ENCODE assay signal across 1 cellular context in genomic region chr17:75086496-75087181, GRCh38.
A peak's percentile ranks its signal among the peaks of the same experiment; 100 is the strongest.
TF ChIP-seq lines count a peak whose summit lies in the region.

No MANE protein-coding gene starts in this region.

TF ChIP-seq in HepG2, 621 proteins besides CTCF, POLR2A, EP300 and RAD21 (continued from another document and continues in another):
- no peak; the same call in 1 of the 2 replicates for TF ChIP-seq ZNF598 (CRISPR knock-in tag; IDR thresholded peaks at IDR 0.05; ENCODE audit: borderline replicate concordance)
- no peak for TF ChIP-seq MBD4 (IDR thresholded peaks at IDR 0.05; ENCODE audit: borderline replicate concordance, low read length)
- TF ChIP-seq THAP8 (CRISPR knock-in tag; IDR thresholded peaks at IDR 0.05; ENCODE audit: borderline replicate concordance): 0 out of 2 replicates have a peak, but pooled peaks have one; percentile 24
- peak; percentile 62; the same call in 1 of the 2 replicates for TF ChIP-seq CEBPB (IDR thresholded peaks at IDR 0.05; ENCODE audit: borderline replicate concordance, low read depth, low read length)
- TF ChIP-seq DZIP1 (CRISPR knock-in tag; IDR thresholded peaks at IDR 0.05): no peak
- peak; percentile 47; the same call in 1 of the 2 replicates for TF ChIP-seq HOXA5 (CRISPR knock-in tag; IDR thresholded peaks at IDR 0.05)
- TF ChIP-seq NKX3-1 (CRISPR knock-in tag; IDR thresholded peaks at IDR 0.05): peak; percentile 55; the same call in 1 of the 2 replicates
- peak; percentile 58; the same call in 1 of the 2 replicates for TF ChIP-seq MEF2D (CRISPR knock-in tag; IDR thresholded peaks at IDR 0.05)
- TF ChIP-seq ZNF556 (CRISPR knock-in tag; IDR thresholded peaks at IDR 0.05; ENCODE audit: borderline replicate concordance): no peak
- no peak for TF ChIP-seq RFX1 (IDR thresholded peaks at IDR 0.05)
- TF ChIP-seq ZBTB33 (CRISPR knock-in tag; IDR thresholded peaks at IDR 0.05): 0 out of 2 replicates have a peak, but pooled peaks have one; percentile 6
- TF ChIP-seq SRY (CRISPR knock-in tag; IDR thresholded peaks at IDR 0.05): no peak; the same call in 1 of the 2 replicates
- no peak for TF ChIP-seq ZBTB44 (CRISPR knock-in tag; IDR thresholded peaks at IDR 0.05)
- TF ChIP-seq MAFG (CRISPR knock-in tag; IDR thresholded peaks at IDR 0.05): no peak
- TF ChIP-seq MAZ (IDR thresholded peaks at IDR 0.05; ENCODE audit: borderline replicate concordance, low read depth, low read length): no peak
- TF ChIP-seq MAZ (CRISPR knock-in tag; IDR thresholded peaks at IDR 0.05; ENCODE audit: low read depth): peak; percentile 68; the same call in 1 of the 2 replicates
- TF ChIP-seq ZMYM3 (CRISPR knock-in tag; IDR thresholded peaks at IDR 0.05): peak; percentile 66
- no peak for TF ChIP-seq DDIT3 (CRISPR knock-in tag; IDR thresholded peaks at IDR 0.05)
- TF ChIP-seq GTF3A (CRISPR knock-in tag; conservative IDR thresholded peaks at IDR 0.05): 0 out of 2 replicates have a peak, but pooled peaks have one; percentile 90
- no peak; the same call in 1 of the 2 replicates for TF ChIP-seq KLF6 (CRISPR knock-in tag; IDR thresholded peaks at IDR 0.05)
- TF ChIP-seq FOSL2 (CRISPR knock-in tag; IDR thresholded peaks at IDR 0.05): peak; percentile 49; the same call in 1 of the 2 replicates
- peak; percentile 39 for TF ChIP-seq XRCC5 (optimal IDR thresholded peaks at IDR 0.05; ENCODE audit: low read length)
- TF ChIP-seq ARNT2 (CRISPR knock-in tag; IDR thresholded peaks at IDR 0.05; ENCODE audit: low read depth): no peak
- TF ChIP-seq ZKSCAN8 (CRISPR knock-in tag; IDR thresholded peaks at IDR 0.05; ENCODE audit: borderline replicate concordance): peak; percentile 51; the same call in 1 of the 2 replicates
- TF ChIP-seq ZNF264 (CRISPR knock-in tag; IDR thresholded peaks at IDR 0.05): peak; percentile 75; the same call in 1 of the 2 replicates
- no peak for TF ChIP-seq ZNF775 (CRISPR knock-in tag; IDR thresholded peaks at IDR 0.05; ENCODE audit: borderline replicate concordance)
- no peak for TF ChIP-seq YEATS4 (CRISPR knock-in tag; IDR thresholded peaks at IDR 0.05; ENCODE audit: borderline replicate concordance)
- TF ChIP-seq SALL1 (CRISPR knock-in tag; IDR thresholded peaks at IDR 0.05): no peak
- TF ChIP-seq ZFP37 (CRISPR knock-in tag; IDR thresholded peaks at IDR 0.05; ENCODE audit: borderline replicate concordance): peak; percentile 26; the same call in 1 of the 2 replicates
- TF ChIP-seq ZNF33A (CRISPR knock-in tag; IDR thresholded peaks at IDR 0.05; ENCODE audit: borderline replicate concordance): no peak
- peak; percentile 78 for TF ChIP-seq PHF21A (CRISPR knock-in tag; IDR thresholded peaks at IDR 0.05)
- TF ChIP-seq ZBTB20 (CRISPR knock-in tag; IDR thresholded peaks at IDR 0.05; ENCODE audit: borderline replicate concordance, low read depth): peak; percentile 31; the same call in 1 of the 2 replicates
- TF ChIP-seq ZSCAN30 (CRISPR knock-in tag; IDR thresholded peaks at IDR 0.05): no peak
- TF ChIP-seq ZHX2 (IDR thresholded peaks at IDR 0.05; ENCODE audit: low read depth): no peak
- no peak for TF ChIP-seq ZHX2 (CRISPR knock-in tag; IDR thresholded peaks at IDR 0.05; ENCODE audit: borderline replicate concordance)
- TF ChIP-seq NFAT5 (CRISPR knock-in tag; IDR thresholded peaks at IDR 0.05): no peak
- TF ChIP-seq GATA4 (IDR thresholded peaks at IDR 0.05; ENCODE audit: borderline replicate concordance, low read depth): 0 out of 2 replicates have a peak, but pooled peaks have one; percentile 16
- no peak for TF ChIP-seq GPN1 (CRISPR knock-in tag; IDR thresholded peaks at IDR 0.05; ENCODE audit: borderline replicate concordance)
- TF ChIP-seq NR2C2 (CRISPR knock-in tag; IDR thresholded peaks at IDR 0.05; ENCODE audit: borderline replicate concordance): peak; percentile 73
- no peak for TF ChIP-seq NRL (CRISPR knock-in tag; IDR thresholded peaks at IDR 0.05; ENCODE audit: borderline replicate concordance)
- TF ChIP-seq KMT2B (CRISPR knock-in tag; IDR thresholded peaks at IDR 0.05): no peak
- peak; percentile 54; the same call in 1 of the 2 replicates for TF ChIP-seq ZNF607 (CRISPR knock-in tag; IDR thresholded peaks at IDR 0.05; ENCODE audit: borderline replicate concordance)
